ENCODE assay signal across 26 cellular contexts in genomic region chr9:129354498-129354897, GRCh38.
"Had no signal": no experiment of that assay in that cellular context is flagged by ENCODE, and none has a peak within 500 bp of the region (broad histone marks: within the 10 kb centered on the region; RNA-seq: fewer than 3 reads in every experiment).

No MANE protein-coding gene starts in this region.

- H3K27me3 ChIP-seq: ascending aorta had no signal

- H3K4me1 ChIP-seq: parathyroid adenoma had no signal

- H2AFZ ChIP-seq: parathyroid adenoma had no signal

- H3K36me3 ChIP-seq: ascending aorta, esophagus squamous epithelium, heart right ventricle, lower lobe of right lung, stomach, thyroid gland had no signal

- H3K79me2 ChIP-seq: parathyroid adenoma had no signal

- H3K9ac ChIP-seq: parathyroid adenoma had no signal

- DNase-seq: activated CD4-positive, alpha-beta T cell treated with anti-CD3 and anti-CD28 coated beads for 4 hours; activated CD4-positive, alpha-beta T cell treated with anti-CD3 and anti-CD28 coated beads, Interleukin-2, amount 50 U/mL, for 4 hours; activated CD8-positive, alpha-beta memory T cell treated with anti-CD3 and anti-CD28 coated beads for 24 hours; activated effector memory CD4-positive, alpha-beta T cell treated with anti-CD3 and anti-CD28 coated beads, Interleukin-2, amount 50 U/mL, for 16 hours; activated naive CD4-positive, alpha-beta T cell treated with anti-CD3 and anti-CD28 coated beads, Interleukin-2, amount 10 ng/mL, durations not matched to agents 7 days and 5 days; activated naive CD8-positive, alpha-beta T cell treated with anti-CD3 and anti-CD28 coated beads, Interleukin-2, amount 10 ng/mL, durations not matched to agents 7 days and 5 days; caudate nucleus; esophagus squamous epithelium; foreskin melanocyte; heart right ventricle; kidney glomerular epithelial cell; lower lobe of right lung; mesendoderm; nephron progenitor cell; nucleus accumbens; psoas muscle; stimulated activated CD4-positive, alpha-beta T cell treated with anti-CD3 and anti-CD28 coated beads, Interleukin-1b, Interleukin-23, amount 100 ng/mL, for 48 hours; stimulated activated CD4-positive, alpha-beta T cell treated with anti-CD3 and anti-CD28 coated beads, Interleukin-4, amount 100 ng/mL, for 4 hours; stimulated activated CD8-positive, alpha-beta memory T cell treated with anti-CD3 and anti-CD28 coated beads, Interleukin-4, amount 100 ng/mL, for 48 hours; stomach; thyroid gland had no signal

- H3K27ac ChIP-seq: ascending aorta, lower lobe of right lung, parathyroid adenoma, psoas muscle, thyroid gland had no signal

- ATAC-seq: left lobe of liver; lower lobe of right lung; psoas muscle; stimulated activated memory B cell treated with anti-CD40 and anti-IgM and Interleukin-4, amounts not matched to agents 10 μg/mL and 1 μg/mL and 100 μg/mL, for 72 hours had no signal

- H3K4me2 ChIP-seq: smooth muscle cell had no signal

- H3K9me3 ChIP-seq: psoas muscle, thyroid gland had no signal

- H3K4me3 ChIP-seq: ascending aorta, esophagus squamous epithelium, heart right ventricle, lower lobe of right lung, psoas muscle, smooth muscle cell, stomach, thyroid gland had no signal
